Comparison of ENCODE assay signal across 17 cellular contexts in the genomic region with DNA sequence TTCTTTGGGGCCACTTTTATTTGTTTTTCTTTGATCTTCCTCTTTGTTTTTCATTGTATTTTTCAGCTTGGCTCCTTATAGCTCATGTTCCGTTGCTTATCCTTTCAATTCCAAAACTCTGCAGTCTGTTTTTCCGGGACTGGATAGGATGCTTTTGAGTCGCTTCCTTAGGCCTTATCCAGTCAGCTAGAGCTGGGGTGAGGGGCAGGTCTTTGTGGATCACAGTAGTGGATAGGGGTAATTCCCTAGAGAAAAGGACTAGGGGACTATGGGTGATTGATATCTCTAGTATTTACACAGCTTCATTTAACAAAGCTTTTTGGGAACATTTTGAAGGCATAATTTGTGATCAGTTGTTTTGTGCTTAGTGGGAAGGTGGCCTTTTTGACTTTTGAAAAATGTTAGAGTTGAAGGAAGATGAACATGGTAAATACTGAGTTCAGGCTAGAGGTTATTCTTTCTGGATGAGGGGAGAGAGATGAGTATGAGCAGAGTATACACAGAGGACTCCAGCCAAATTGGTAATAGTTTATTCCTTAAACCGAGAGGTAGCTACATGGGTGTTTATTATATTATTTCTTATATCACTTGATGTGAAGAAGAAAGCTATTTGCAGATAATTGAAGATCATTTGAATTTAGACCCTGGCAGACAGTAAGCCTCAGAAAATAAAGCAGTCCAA. TPM values are rescaled to one million over a fixed set of nuclear protein-coding genes. Genes with fewer than 3 reads are reported as not detected.
DNase-seq lines count a peak whose midpoint lies in the region; ATAC-seq and TF ChIP-seq lines count a peak whose summit lies in the region.
"Had no signal": no experiment of that assay in that cellular context is flagged by ENCODE, and none has a peak within 500 bp of the region (broad histone marks: within the 10 kb centered on the region; RNA-seq: fewer than 3 reads in every experiment).

No MANE protein-coding gene starts in this region.

- H3K27me3 Mint-ChIP-seq in activated CD4-positive, alpha-beta T cell treated with anti-CD3 and anti-CD28 coated beads for 36 hours: no peaks in the 10 kb centered on the region
- H3K27me3 Mint-ChIP-seq in activated CD4-positive, alpha-beta T cell treated with anti-CD3 and anti-CD28 coated beads, Interleukin-2, amount 10 ng/mL, durations not matched to agents 7 days and 5 days: no peaks in the 10 kb centered on the region
- H3K27me3 Mint-ChIP-seq: activated CD8-positive, alpha-beta T cell treated with anti-CD3 and anti-CD28 coated beads for 36 hours; activated T-helper 17 cell treated with anti-CD3 and anti-CD28 coated beads, Interleukin-2, amount 50 U/mL, for 72 hours had no signal

- 70 to 82% (median 79%) methylated on average over 4 of the region's 4 CpGs for WGBS in psoas muscle, 3 donors

- no peaks in the 10 kb centered on the region for H3K36me3 ChIP-seq in psoas muscle (ENCODE audit: insufficient read depth in 1 of 2, low read depth in 1 of 2)

- peaks cover 52% of the 10 kb centered on the region for H3K4me1 ChIP-seq in psoas muscle
- H3K4me1 ChIP-seq: Caco-2 had no signal

- H3K9me3 Mint-ChIP-seq in activated CD4-positive, alpha-beta T cell treated with anti-CD3 and anti-CD28 coated beads for 36 hours (ENCODE audit: low read depth): no peaks in the 10 kb centered on the region
- H3K9me3 Mint-ChIP-seq in activated CD4-positive, alpha-beta T cell treated with anti-CD3 and anti-CD28 coated beads, Interleukin-2, amount 10 ng/mL, durations not matched to agents 7 days and 5 days: peaks cover 5% of the 10 kb centered on the region
- H3K9me3 Mint-ChIP-seq: activated CD8-positive, alpha-beta T cell treated with anti-CD3 and anti-CD28 coated beads for 36 hours had no signal

- TF ChIP-seq CTCF in psoas muscle (IDR thresholded peaks at IDR 0.05): no peak

- CTCF ChIA-PET in activated CD4-positive, alpha-beta T cell treated with anti-CD3 and anti-CD28 coated beads for 36 hours (lab: Charles Lee): interaction anchor here (0.6 to 3.2 kb wide), 9 partner anchors 10 to 202 kb away, joined by 3 to 9 read pairs (median 4); no protein-coding TSS in a partner anchor
- CTCF ChIA-PET in activated CD4-positive, alpha-beta T cell treated with anti-CD3 and anti-CD28 coated beads, Interleukin-2, amount 10 ng/mL, durations not matched to agents 7 days and 5 days (lab: Charles Lee): interaction anchor here (0.9 kb wide), 1 partner anchor 36 kb away, joined by 4 read pairs; no protein-coding TSS in a partner anchor

- H3K9me3 ChIP-seq in psoas muscle: no peaks in the 10 kb centered on the region
- H3K9me3 ChIP-seq: Caco-2 had no signal

- peak overlapping the region; percentile 17 for H3K27ac Mint-ChIP-seq in activated CD4-positive, alpha-beta T cell treated with anti-CD3 and anti-CD28 coated beads for 36 hours
- H3K27ac Mint-ChIP-seq in activated CD4-positive, alpha-beta T cell treated with anti-CD3 and anti-CD28 coated beads, Interleukin-2, amount 10 ng/mL, durations not matched to agents 7 days and 5 days: no peak overlapping the region
- H3K27ac Mint-ChIP-seq: activated CD8-positive, alpha-beta T cell treated with anti-CD3 and anti-CD28 coated beads for 36 hours; activated T-helper 17 cell treated with anti-CD3 and anti-CD28 coated beads, Interleukin-2, amount 50 U/mL, for 72 hours had no signal

- no peak overlapping the region for H3K4me3 ChIP-seq in psoas muscle

- peak overlapping the region; percentile 62 for H3K27ac ChIP-seq in psoas muscle

- peaks cover 46% of the 10 kb centered on the region for H3K4me1 Mint-ChIP-seq in activated CD4-positive, alpha-beta T cell treated with anti-CD3 and anti-CD28 coated beads for 36 hours
- H3K4me1 Mint-ChIP-seq in activated CD4-positive, alpha-beta T cell treated with anti-CD3 and anti-CD28 coated beads, Interleukin-2, amount 10 ng/mL, durations not matched to agents 7 days and 5 days: peaks cover 11% of the 10 kb centered on the region

- intact Hi-C loops in activated CD4-positive, alpha-beta T cell treated with anti-CD3 and anti-CD28 coated beads for 36 hours (cut with DNase I, micrococcal nuclease): no loop called here
- intact Hi-C loops in left cardiac atrium (cut with DNase I): no loop called here
- intact Hi-C loops in psoas muscle (cut with DNase I): no loop called here

- no peaks in the 10 kb centered on the region for H3K27me3 ChIP-seq in psoas muscle (ENCODE audit: insufficient read depth in 3 of 3, low read length in 2 of 3)

- no peak for DNase-seq in activated CD4-positive, alpha-beta T cell treated with anti-CD3 and anti-CD28 coated beads for 36 hours
- DNase-seq in activated CD4-positive, alpha-beta T cell treated with anti-CD3 and anti-CD28 coated beads, Interleukin-2, amount 10 ng/mL, durations not matched to agents 7 days and 5 days: no peak
- DNase-seq in NCI-H526 (lab: John Stamatoyannopoulos, UW) (peak; percentile 36 to 68), left cardiac atrium (peak; percentile 21), psoas muscle (no peak), inferior parietal cortex (ENCODE audit: extremely low spot score) (no peak), epidermal melanocyte (ENCODE audit: insufficient read length, low spot score) (no peak)
- DNase-seq: activated CD8-positive, alpha-beta T cell treated with anti-CD3 and anti-CD28 coated beads for 36 hours; amygdala; Caco-2; NCI-H1048; NCI-H510A; PC-3; posterior cingulate gyrus; stimulated activated naive CD4-positive, alpha-beta T cell treated with Interleukin-2 at 50 U/mL for 16 hours had no signal

- no peak overlapping the region for H3K4me3 Mint-ChIP-seq in activated CD4-positive, alpha-beta T cell treated with anti-CD3 and anti-CD28 coated beads for 36 hours
- no peak overlapping the region for H3K4me3 Mint-ChIP-seq in activated CD4-positive, alpha-beta T cell treated with anti-CD3 and anti-CD28 coated beads, Interleukin-2, amount 10 ng/mL, durations not matched to agents 7 days and 5 days
- H3K4me3 Mint-ChIP-seq: activated CD8-positive, alpha-beta T cell treated with anti-CD3 and anti-CD28 coated beads for 36 hours; activated T-helper 17 cell treated with anti-CD3 and anti-CD28 coated beads, Interleukin-2, amount 50 U/mL, for 72 hours had no signal

- peaks cover 18% of the 10 kb centered on the region for H3K36me3 Mint-ChIP-seq in activated CD4-positive, alpha-beta T cell treated with anti-CD3 and anti-CD28 coated beads for 36 hours (ENCODE audit: low read depth)
- peaks cover 22% of the 10 kb centered on the region for H3K36me3 Mint-ChIP-seq in activated CD4-positive, alpha-beta T cell treated with anti-CD3 and anti-CD28 coated beads, Interleukin-2, amount 10 ng/mL, durations not matched to agents 7 days and 5 days (ENCODE audit: low read depth)

- ATAC-seq in activated CD4-positive, alpha-beta T cell treated with anti-CD3 and anti-CD28 coated beads for 36 hours: no peak
- ATAC-seq in left cardiac atrium (no peak), psoas muscle (peak in 1 of 4 donors; percentile 20), GM21447 (IDR thresholded peaks at IDR 0.05; ENCODE audit: unreplicated experiment) (no peak)
- ATAC-seq: activated CD8-positive, alpha-beta T cell treated with anti-CD3 and anti-CD28 coated beads for 36 hours; activated T-helper 17 cell treated with anti-CD3 and anti-CD28 coated beads, Interleukin-2, amount 50 U/mL, for 72 hours; PC-3 had no signal

- POLR2A ChIA-PET in activated CD4-positive, alpha-beta T cell treated with anti-CD3 and anti-CD28 coated beads for 36 hours (lab: Charles Lee): interaction anchor here (0.6 to 0.9 kb wide), 3 partner anchors 10 to 135 kb away, joined by 3 to 5 read pairs (median 3); partner anchors contain the start of gene CEP350
- POLR2A ChIA-PET in activated CD4-positive, alpha-beta T cell treated with anti-CD3 and anti-CD28 coated beads, Interleukin-2, amount 10 ng/mL, durations not matched to agents 7 days and 5 days (lab: Charles Lee): no interaction called here

RNA-seq across cellular contexts. Expression of gene CEP350, which starts 22.5 kb away (rescaled TPM):
- 10 to 100 TPM; 38.2 to 42.1 TPM for total RNA-seq in activated CD4-positive, alpha-beta T cell treated with anti-CD3 and anti-CD28 coated beads for 36 hours
- 10 to 100 TPM; 65.7 to 70.1 TPM for total RNA-seq in activated CD4-positive, alpha-beta T cell treated with anti-CD3 and anti-CD28 coated beads, Interleukin-2, amount 10 ng/mL, durations not matched to agents 7 days and 5 days
- total RNA-seq in left cardiac atrium (10 to 100 TPM; 30.0 to 36.9 TPM), psoas muscle (10 to 100 TPM; 52.8 to 65.3 (median 61.0) TPM)
- 10 to 100 TPM in 2 of 3 donors, 1 to 10 TPM in 1; 5.1 to 33.9 (median 11.1) TPM for polyA plus RNA-seq in psoas muscle

Comparison
In these comparisons a context has a peak if more than half of its experiments do, and no peak if none do; other contexts are left out.
1. DNase-seq: peak in NCI-H526 (2 of 2) and left cardiac atrium (single experiment); none in activated CD4-positive, alpha-beta T cell treated with anti-CD3 and anti-CD28 coated beads for 36 hours (single experiment), activated CD4-positive, alpha-beta T cell treated with anti-CD3 and anti-CD28 coated beads, Interleukin-2, amount 10 ng/mL, durations not matched to agents 7 days and 5 days (single experiment), psoas muscle (0 of 2), inferior parietal cortex (single experiment) and epidermal melanocyte (single experiment).